9 cellular contexts compared by ENCODE assay signal in the genomic region with DNA sequence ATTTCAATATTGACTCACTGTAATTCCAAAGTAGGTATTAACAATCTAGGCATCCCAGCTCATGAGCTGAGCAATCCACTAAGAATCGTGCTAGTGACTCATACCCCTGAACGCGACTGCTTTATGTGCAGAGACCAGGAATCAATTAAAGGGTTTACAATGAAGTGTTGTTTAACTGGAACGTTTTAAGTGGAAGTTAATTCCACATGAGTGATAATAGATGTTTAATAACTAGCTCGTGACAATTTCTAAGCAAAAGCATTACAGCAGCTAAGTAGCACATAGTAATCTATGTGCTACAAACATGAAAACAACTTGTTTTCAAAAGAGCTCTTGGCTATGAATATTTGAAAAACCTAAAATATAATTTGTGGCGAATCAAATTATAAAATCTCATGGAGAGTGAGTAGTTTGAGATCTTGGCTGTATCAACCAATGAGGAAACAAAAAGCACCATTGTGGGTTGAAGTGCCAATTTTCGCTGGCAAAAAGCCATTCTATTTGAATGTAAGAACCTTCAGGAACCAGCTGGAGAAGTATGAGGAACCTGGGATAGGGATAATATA. TPM values are rescaled to one million over a fixed set of nuclear protein-coding genes. Genes with fewer than 3 reads are reported as not detected.
DNase-seq lines count a peak whose midpoint lies in the region; ATAC-seq, FAIRE-seq and TF ChIP-seq lines count a peak whose summit lies in the region.
"Had no signal": no experiment of that assay in that cellular context is flagged by ENCODE, and none has a peak within 500 bp of the region (broad histone marks: within the 10 kb centered on the region; RNA-seq: fewer than 3 reads in every experiment).

No MANE protein-coding gene starts in this region.

- H3K9me3 ChIP-seq in muscle layer of colon (ENCODE audit: low read length), result no peaks in the 10 kb centered on the region

- H3K27ac Mint-ChIP-seq in stimulated activated effector memory CD8-positive, alpha-beta T cell treated with anti-CD3 and anti-CD28 coated beads, Interleukin-12 subunit alpha, Interleukin-12 subunit beta, amount 100 ng/mL, for 72 hours, result no peak overlapping the region

- ATAC-seq in HG03025 (IDR thresholded peaks at IDR 0.05; ENCODE audit: low FRiP score, unreplicated experiment) (no peak), HG03354 (IDR thresholded peaks at IDR 0.05; ENCODE audit: poor library complexity, severe bottlenecking, unreplicated experiment) (no peak)
- ATAC-seq in stimulated activated effector memory CD8-positive, alpha-beta T cell treated with anti-CD3 and anti-CD28 coated beads, Interleukin-12 subunit alpha, Interleukin-12 subunit beta, amount 100 ng/mL, for 72 hours, result no peak

- H3K27ac ChIP-seq in muscle layer of colon (ENCODE audit: low read depth, low read length), result peak overlapping the region; percentile 45

- no peak overlapping the region for H3K4me3 ChIP-seq in muscle layer of colon (ENCODE audit: low read depth in 1 of 2, low read length in 2 of 2)

- no peak overlapping the region for H3K9ac ChIP-seq in muscle layer of colon (ENCODE audit: low read length)

- no peak overlapping the region for H3K4me3 Mint-ChIP-seq in stimulated activated effector memory CD8-positive, alpha-beta T cell treated with anti-CD3 and anti-CD28 coated beads, Interleukin-12 subunit alpha, Interleukin-12 subunit beta, amount 100 ng/mL, for 72 hours

- no peaks in the 10 kb centered on the region for H3K4me1 Mint-ChIP-seq in stimulated activated effector memory CD8-positive, alpha-beta T cell treated with anti-CD3 and anti-CD28 coated beads, Interleukin-12 subunit alpha, Interleukin-12 subunit beta, amount 100 ng/mL, for 72 hours

- no peaks in the 10 kb centered on the region for H3K9me3 Mint-ChIP-seq in stimulated activated effector memory CD8-positive, alpha-beta T cell treated with anti-CD3 and anti-CD28 coated beads, Interleukin-12 subunit alpha, Interleukin-12 subunit beta, amount 100 ng/mL, for 72 hours

- no peak for FAIRE-seq in GM12892 (lab: Jason Lieb, UNC)
- FAIRE-seq: GM18507 had no signal

- H3K27me3 ChIP-seq in muscle layer of colon (ENCODE audit: control insufficient read depth in 1 of 2, insufficient read depth in 2 of 2, low read length in 2 of 2), result no peaks in the 10 kb centered on the region

- DNase-seq in DMS53 (lab: John Stamatoyannopoulos, UW), result peak; percentile 79
- DNase-seq in NCI-H187 treated with DMSO at 0.1 percent for 48 hours (lab: John Stamatoyannopoulos, UW), result peak; percentile 62
- peak; percentile 79 for DNase-seq in amniotic stem cell (lab: John Stamatoyannopoulos, UW)
- no peak for DNase-seq in stimulated activated effector memory CD8-positive, alpha-beta T cell treated with anti-CD3 and anti-CD28 coated beads, Interleukin-12 subunit alpha, Interleukin-12 subunit beta, amount 100 ng/mL, for 72 hours (ENCODE audit: low spot score in 2 of 2)
- no peak for DNase-seq in GM12892 (ENCODE audit: insufficient read length)

- H3K36me3 Mint-ChIP-seq in stimulated activated effector memory CD8-positive, alpha-beta T cell treated with anti-CD3 and anti-CD28 coated beads, Interleukin-12 subunit alpha, Interleukin-12 subunit beta, amount 100 ng/mL, for 72 hours, result no peaks in the 10 kb centered on the region

- no peak for TF ChIP-seq POLR2A in GM12892 (IDR thresholded peaks at IDR 0.05; ENCODE audit: low read depth, low read length)

- H3K4me1 ChIP-seq in muscle layer of colon (ENCODE audit: insufficient read depth, low read length), result peaks cover 22% of the 10 kb centered on the region

- H3K36me3 ChIP-seq in muscle layer of colon (ENCODE audit: insufficient read depth, low read length), result no peaks in the 10 kb centered on the region

RNA-seq across cellular contexts. Expression of gene GJC1, which starts 9.4 kb away (rescaled TPM):
- polyA plus RNA-seq in GM12892 (2012; ENCODE audit: missing spikeins), result 1.8 TPM

RNA-seq across cellular contexts. Expression of gene HIGD1B, which starts 27.0 kb away (rescaled TPM):
- polyA plus RNA-seq in GM12892 (2012; ENCODE audit: missing spikeins), result not detected

Comparison
In these comparisons a context has a peak if more than half of its experiments do, and no peak if none do; other contexts are left out.
1. DNase-seq: peak in DMS53 (single experiment), NCI-H187 treated with DMSO at 0.1 percent for 48 hours (single experiment) and amniotic stem cell (single experiment); none in stimulated activated effector memory CD8-positive, alpha-beta T cell treated with anti-CD3 and anti-CD28 coated beads, Interleukin-12 subunit alpha, Interleukin-12 subunit beta, amount 100 ng/mL, for 72 hours (0 of 2) and GM12892 (single experiment).